7 cellular contexts compared by ENCODE assay signal in the genomic region with DNA sequence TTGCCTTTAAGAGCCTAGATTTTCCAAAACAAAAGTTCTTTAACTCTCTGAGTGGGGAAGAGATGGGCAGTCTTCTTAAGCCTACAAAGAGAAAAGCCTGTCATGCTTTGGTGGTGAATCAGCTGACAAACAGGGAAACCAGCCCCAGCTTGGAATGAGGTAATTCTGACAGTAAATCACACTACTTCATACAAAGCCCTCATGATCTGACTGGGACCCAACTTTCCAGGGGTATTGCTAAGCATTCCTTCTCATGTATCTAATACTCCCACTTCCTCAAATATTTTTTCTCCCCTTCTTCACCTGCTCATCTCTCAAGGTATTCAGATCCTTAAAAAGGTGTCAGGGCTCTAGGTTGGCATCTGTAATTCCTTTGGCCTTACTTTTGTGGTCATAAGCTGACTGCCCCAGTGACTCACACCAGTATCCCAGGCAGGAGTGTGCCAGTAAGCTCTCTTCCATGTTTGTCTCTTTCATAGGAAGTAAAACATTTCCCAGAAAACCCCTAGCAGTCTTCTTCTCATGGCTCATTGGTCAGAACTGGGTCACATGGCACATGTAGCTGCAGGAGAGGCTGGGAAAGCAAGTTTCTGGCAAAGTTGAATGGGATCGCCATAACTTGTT. TPM values are rescaled to one million over a fixed set of nuclear protein-coding genes. Genes with fewer than 3 reads are reported as not detected.
A peak's percentile ranks its signal among the peaks of the same experiment; 100 is the strongest.
DNase-seq lines count a peak whose midpoint lies in the region; ATAC-seq and TF ChIP-seq lines count a peak whose summit lies in the region.

No MANE protein-coding gene starts in this region.

- no peak overlapping the region for H3K4me3 Mint-ChIP-seq in stimulated activated naive B cell treated with anti-CD40 and anti-IgM and Interleukin-4, amounts not matched to agents 10 μg/mL and 1 μg/mL and 100 μg/mL, for 72 hours

- ATAC-seq in SK-N-SH treated with all-trans-retinoic acid at 6 μM for 48 hours (peak; percentile 80), gastroesophageal sphincter (peak; percentile 54), GM19467 (IDR thresholded peaks at IDR 0.05; ENCODE audit: unreplicated experiment) (no peak)
- ATAC-seq in stimulated activated naive B cell treated with anti-CD40 and anti-IgM and Interleukin-4, amounts not matched to agents 10 μg/mL and 1 μg/mL and 100 μg/mL, for 72 hours (replicated peaks) = peak; percentile 23 to 32

- no peaks in the 10 kb centered on the region for H3K27me3 ChIP-seq in gastroesophageal sphincter

- no peak for TF ChIP-seq POLR2A in gastroesophageal sphincter (IDR thresholded peaks at IDR 0.05)

- peaks cover 0 to 9% of the 10 kb centered on the region in 2 donors for H3K27me3 Mint-ChIP-seq in stimulated activated naive B cell treated with anti-CD40 and anti-IgM and Interleukin-4, amounts not matched to agents 10 μg/mL and 1 μg/mL and 100 μg/mL, for 72 hours

- H3K9me3 ChIP-seq in gastroesophageal sphincter = no peaks in the 10 kb centered on the region

- no peaks in the 10 kb centered on the region for H3K36me3 ChIP-seq in gastroesophageal sphincter

- peaks cover 23 to 34% of the 10 kb centered on the region in 2 donors for H3K4me1 Mint-ChIP-seq in stimulated activated naive B cell treated with anti-CD40 and anti-IgM and Interleukin-4, amounts not matched to agents 10 μg/mL and 1 μg/mL and 100 μg/mL, for 72 hours

- no peaks in the 10 kb centered on the region for H3K9me3 Mint-ChIP-seq in stimulated activated naive B cell treated with anti-CD40 and anti-IgM and Interleukin-4, amounts not matched to agents 10 μg/mL and 1 μg/mL and 100 μg/mL, for 72 hours

- 78 to 100% methylated on average over 1 of the region's 1 CpG for WGBS in gastroesophageal sphincter (ENCODE audit: low coverage in 1 of 2), 2 donors

- H3K4me3 ChIP-seq in gastroesophageal sphincter = no peak overlapping the region

- no peak for TF ChIP-seq EP300 in gastroesophageal sphincter (IDR thresholded peaks at IDR 0.05)

- H3K36me3 Mint-ChIP-seq in stimulated activated naive B cell treated with anti-CD40 and anti-IgM and Interleukin-4, amounts not matched to agents 10 μg/mL and 1 μg/mL and 100 μg/mL, for 72 hours = peaks cover 0 to 7% of the 10 kb centered on the region in 2 donors

- H3K27ac Mint-ChIP-seq in stimulated activated naive B cell treated with anti-CD40 and anti-IgM and Interleukin-4, amounts not matched to agents 10 μg/mL and 1 μg/mL and 100 μg/mL, for 72 hours = peak overlapping the region; percentile 16

- no peak for TF ChIP-seq CTCF in gastroesophageal sphincter (IDR thresholded peaks at IDR 0.05)

- H3K4me1 ChIP-seq in gastroesophageal sphincter = peaks cover 8 to 72% (median 28%) of the 10 kb centered on the region in 3 donors

- H3K27ac ChIP-seq in gastroesophageal sphincter = peak overlapping the region; percentile 31 to 85 (median 79)

- DNase-seq in HCEC 1CT (peak; percentile 99), NCI-H2227 (lab: John Stamatoyannopoulos, UW; ENCODE audit: unreplicated experiment) (no peak), NCI-H1048 (lab: John Stamatoyannopoulos, UW) (no peak)
- DNase-seq in stimulated activated naive B cell treated with anti-CD40 and anti-IgM and Interleukin-4, amounts not matched to agents 10 μg/mL and 1 μg/mL and 100 μg/mL, for 72 hours = no peak

TF ChIP-seq in SK-N-SH treated with all-trans-retinoic acid at 6 μM for 48 hours, 23 proteins besides CTCF, POLR2A, EP300 and RAD21 (continues in another document):
- TF ChIP-seq ZNF8 (CRISPR knock-in tag; IDR thresholded peaks at IDR 0.05) (no peak), PPARA (CRISPR knock-in tag; IDR thresholded peaks at IDR 0.05; ENCODE audit: borderline replicate concordance) (no peak), ISL1 (CRISPR knock-in tag; IDR thresholded peaks at IDR 0.05) (peak; percentile 57), TOX (CRISPR knock-in tag; IDR thresholded peaks at IDR 0.05; ENCODE audit: borderline replicate concordance) (no peak; the same call in 1 of the 2 replicates), ZNF565 (CRISPR knock-in tag; conservative IDR thresholded peaks at IDR 0.05; ENCODE audit: low read depth) (no peak), ZFP30 (CRISPR knock-in tag; IDR thresholded peaks at IDR 0.05) (no peak), OSR1 (CRISPR knock-in tag; IDR thresholded peaks at IDR 0.05) (0 out of 2 replicates have a peak, but pooled peaks have one; percentile 13), ZFP3 (CRISPR knock-in tag; IDR thresholded peaks at IDR 0.05) (no peak), RARB (CRISPR knock-in tag; IDR thresholded peaks at IDR 0.05) (no peak), ESRRG (CRISPR knock-in tag; IDR thresholded peaks at IDR 0.05) (no peak), GLIS3 (CRISPR knock-in tag; IDR thresholded peaks at IDR 0.05) (no peak), CSDC2 (CRISPR knock-in tag; IDR thresholded peaks at IDR 0.05) (no peak), ZNF70 (CRISPR knock-in tag; IDR thresholded peaks at IDR 0.05) (no peak), BACH2 (CRISPR knock-in tag; IDR thresholded peaks at IDR 0.05; ENCODE audit: borderline replicate concordance) (no peak), SNAI2 (CRISPR knock-in tag; IDR thresholded peaks at IDR 0.05) (no peak), ZC3H10 (CRISPR knock-in tag; IDR thresholded peaks at IDR 0.05) (no peak), TCF4 (CRISPR knock-in tag; IDR thresholded peaks at IDR 0.05; ENCODE audit: borderline replicate concordance) (no peak), ARNTL (CRISPR knock-in tag; IDR thresholded peaks at IDR 0.05; ENCODE audit: borderline replicate concordance, low read depth) (no peak)
- TF ChIP-seq, protein P1, sequence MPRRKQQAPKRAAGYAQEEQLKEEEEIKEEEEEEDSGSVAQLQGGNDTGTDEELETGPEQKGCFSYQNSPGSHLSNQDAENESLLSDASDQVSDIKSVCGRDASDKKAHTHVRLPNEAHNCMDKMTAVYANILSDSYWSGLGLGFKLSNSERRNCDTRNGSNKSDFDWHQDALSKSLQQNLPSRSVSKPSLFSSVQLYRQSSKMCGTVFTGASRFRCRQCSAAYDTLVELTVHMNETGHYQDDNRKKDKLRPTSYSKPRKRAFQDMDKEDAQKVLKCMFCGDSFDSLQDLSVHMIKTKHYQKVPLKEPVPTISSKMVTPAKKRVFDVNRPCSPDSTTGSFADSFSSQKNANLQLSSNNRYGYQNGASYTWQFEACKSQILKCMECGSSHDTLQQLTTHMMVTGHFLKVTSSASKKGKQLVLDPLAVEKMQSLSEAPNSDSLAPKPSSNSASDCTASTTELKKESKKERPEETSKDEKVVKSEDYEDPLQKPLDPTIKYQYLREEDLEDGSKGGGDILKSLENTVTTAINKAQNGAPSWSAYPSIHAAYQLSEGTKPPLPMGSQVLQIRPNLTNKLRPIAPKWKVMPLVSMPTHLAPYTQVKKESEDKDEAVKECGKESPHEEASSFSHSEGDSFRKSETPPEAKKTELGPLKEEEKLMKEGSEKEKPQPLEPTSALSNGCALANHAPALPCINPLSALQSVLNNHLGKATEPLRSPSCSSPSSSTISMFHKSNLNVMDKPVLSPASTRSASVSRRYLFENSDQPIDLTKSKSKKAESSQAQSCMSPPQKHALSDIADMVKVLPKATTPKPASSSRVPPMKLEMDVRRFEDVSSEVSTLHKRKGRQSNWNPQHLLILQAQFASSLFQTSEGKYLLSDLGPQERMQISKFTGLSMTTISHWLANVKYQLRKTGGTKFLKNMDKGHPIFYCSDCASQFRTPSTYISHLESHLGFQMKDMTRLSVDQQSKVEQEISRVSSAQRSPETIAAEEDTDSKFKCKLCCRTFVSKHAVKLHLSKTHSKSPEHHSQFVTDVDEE (CRISPR knock-in tag; IDR thresholded peaks at IDR 0.05) = no peak
- TF ChIP-seq, protein P2, sequence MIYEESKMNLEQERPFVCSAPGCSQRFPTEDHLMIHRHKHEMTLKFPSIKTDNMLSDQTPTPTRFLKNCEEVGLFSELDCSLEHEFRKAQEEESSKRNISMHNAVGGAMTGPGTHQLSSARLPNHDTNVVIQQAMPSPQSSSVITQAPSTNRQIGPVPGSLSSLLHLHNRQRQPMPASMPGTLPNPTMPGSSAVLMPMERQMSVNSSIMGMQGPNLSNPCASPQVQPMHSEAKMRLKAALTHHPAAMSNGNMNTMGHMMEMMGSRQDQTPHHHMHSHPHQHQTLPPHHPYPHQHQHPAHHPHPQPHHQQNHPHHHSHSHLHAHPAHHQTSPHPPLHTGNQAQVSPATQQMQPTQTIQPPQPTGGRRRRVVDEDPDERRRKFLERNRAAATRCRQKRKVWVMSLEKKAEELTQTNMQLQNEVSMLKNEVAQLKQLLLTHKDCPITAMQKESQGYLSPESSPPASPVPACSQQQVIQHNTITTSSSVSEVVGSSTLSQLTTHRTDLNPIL (CRISPR knock-in tag; IDR thresholded peaks at IDR 0.05; ENCODE audit: low read depth) = no peak
- TF ChIP-seq, protein P3, sequence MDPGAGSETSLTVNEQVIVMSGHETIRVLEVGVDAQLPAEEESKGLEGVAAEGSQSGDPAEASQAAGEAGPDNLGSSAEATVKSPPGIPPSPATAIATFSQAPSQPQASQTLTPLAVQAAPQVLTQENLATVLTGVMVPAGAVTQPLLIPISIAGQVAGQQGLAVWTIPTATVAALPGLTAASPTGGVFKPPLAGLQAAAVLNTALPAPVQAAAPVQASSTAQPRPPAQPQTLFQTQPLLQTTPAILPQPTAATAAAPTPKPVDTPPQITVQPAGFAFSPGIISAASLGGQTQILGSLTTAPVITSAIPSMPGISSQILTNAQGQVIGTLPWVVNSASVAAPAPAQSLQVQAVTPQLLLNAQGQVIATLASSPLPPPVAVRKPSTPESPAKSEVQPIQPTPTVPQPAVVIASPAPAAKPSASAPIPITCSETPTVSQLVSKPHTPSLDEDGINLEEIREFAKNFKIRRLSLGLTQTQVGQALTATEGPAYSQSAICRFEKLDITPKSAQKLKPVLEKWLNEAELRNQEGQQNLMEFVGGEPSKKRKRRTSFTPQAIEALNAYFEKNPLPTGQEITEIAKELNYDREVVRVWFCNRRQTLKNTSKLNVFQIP (CRISPR knock-in tag; IDR thresholded peaks at IDR 0.05; ENCODE audit: borderline replicate concordance, low read depth) = 0 out of 2 replicates have a peak, but pooled peaks have one; percentile 30
- TF ChIP-seq, protein P4, sequence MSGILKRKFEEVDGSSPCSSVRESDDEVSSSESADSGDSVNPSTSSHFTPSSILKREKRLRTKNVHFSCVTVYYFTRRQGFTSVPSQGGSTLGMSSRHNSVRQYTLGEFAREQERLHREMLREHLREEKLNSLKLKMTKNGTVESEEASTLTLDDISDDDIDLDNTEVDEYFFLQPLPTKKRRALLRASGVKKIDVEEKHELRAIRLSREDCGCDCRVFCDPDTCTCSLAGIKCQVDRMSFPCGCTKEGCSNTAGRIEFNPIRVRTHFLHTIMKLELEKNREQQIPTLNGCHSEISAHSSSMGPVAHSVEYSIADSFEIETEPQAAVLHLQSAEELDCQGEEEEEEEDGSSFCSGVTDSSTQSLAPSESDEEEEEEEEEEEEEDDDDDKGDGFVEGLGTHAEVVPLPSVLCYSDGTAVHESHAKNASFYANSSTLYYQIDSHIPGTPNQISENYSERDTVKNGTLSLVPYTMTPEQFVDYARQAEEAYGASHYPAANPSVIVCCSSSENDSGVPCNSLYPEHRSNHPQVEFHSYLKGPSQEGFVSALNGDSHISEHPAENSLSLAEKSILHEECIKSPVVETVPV (CRISPR knock-in tag; IDR thresholded peaks at IDR 0.05) = no peak

RNA-seq across cellular contexts. Expression of a gene that starts 15.0 kb away (rescaled TPM):
- 1 to 10 TPM; 5.0 to 9.2 (median 8.3) TPM for total RNA-seq in gastroesophageal sphincter

RNA-seq across cellular contexts. Expression of a gene that starts 15.4 kb away (rescaled TPM):
- under 1 TPM in 1 of 4 donors, not detected in 3; 0.40 TPM for total RNA-seq in gastroesophageal sphincter
